24 cellular contexts compared by ENCODE assay signal in the genomic region with DNA sequence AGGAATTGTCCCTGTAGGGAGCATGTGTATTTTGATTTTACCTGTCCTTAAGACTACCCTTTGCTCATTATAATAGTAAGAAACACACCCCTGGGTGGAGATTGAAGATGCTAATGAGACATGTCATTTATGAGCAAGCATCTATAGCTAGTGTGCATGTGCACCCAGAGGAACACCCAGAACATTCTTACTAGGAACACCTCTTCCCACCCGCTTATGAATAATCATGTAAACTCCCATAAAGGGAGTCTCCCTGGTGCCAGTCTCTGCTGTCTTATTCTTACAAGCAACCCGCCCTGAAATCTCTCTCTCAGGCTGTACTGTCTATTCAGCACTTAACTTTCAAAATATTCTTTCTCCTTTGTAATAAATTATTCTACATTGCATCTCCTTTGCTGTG.
"Had no signal": no experiment of that assay in that cellular context is flagged by ENCODE, and none has a peak within 500 bp of the region (broad histone marks: within the 10 kb centered on the region; RNA-seq: fewer than 3 reads in every experiment).

No MANE protein-coding gene starts in this region.

- H3K9me3 ChIP-seq: ovary, right lobe of liver, sigmoid colon, stomach, thoracic aorta, thyroid gland, tibial nerve, upper lobe of left lung, vagina had no signal

- H3K27ac ChIP-seq: neural progenitor cell, ovary, parathyroid adenoma, psoas muscle, right lobe of liver, sigmoid colon, stomach, thoracic aorta, thyroid gland, tibial nerve, upper lobe of left lung, vagina had no signal

- H3K4me3 ChIP-seq: neural progenitor cell, ovary, psoas muscle, right lobe of liver, sigmoid colon, stomach, thoracic aorta, thyroid gland, tibial nerve, upper lobe of left lung, vagina had no signal

- DNase-seq: occipital lobe; ovary; posterior cingulate gyrus; psoas muscle; right cardiac atrium; right lobe of liver; sigmoid colon; small intestine; stimulated activated CD4-positive, alpha-beta T cell treated with anti-CD3 and anti-CD28 coated beads, Interleukin-15, amount 100 ng/mL, for 24 hours; stimulated activated CD4-positive, alpha-beta T cell treated with anti-CD3 and anti-CD28 coated beads, Interleukin-2, amount 100 ng/mL, for 24 hours; stimulated activated CD4-positive, alpha-beta T cell treated with anti-CD3 and anti-CD28 coated beads, Interleukin-2, amount 100 ng/mL, for 48 hours; stimulated activated CD4-positive, alpha-beta T cell treated with anti-CD3 and anti-CD28 coated beads, Interleukin-4, amount 100 ng/mL, for 24 hours; stimulated activated naive B cell treated with anti-CD40 and anti-IgM and Interleukin-4, amounts not matched to agents 10 μg/mL and 1 μg/mL and 100 μg/mL, for 72 hours; stimulated activated naive CD4-positive, alpha-beta T cell treated with Interleukin-2 at 50 U/mL for 16 hours; stomach; thyroid gland; trophoblast cell; upper lobe of left lung had no signal

- H3K4me1 ChIP-seq: neural progenitor cell, parathyroid adenoma, psoas muscle, right lobe of liver, sigmoid colon, stomach, thyroid gland, tibial nerve, upper lobe of left lung, vagina had no signal

- H3K9ac ChIP-seq: neural progenitor cell, parathyroid adenoma had no signal

- H2AFZ ChIP-seq: neural progenitor cell, parathyroid adenoma had no signal

- H3K79me2 ChIP-seq: parathyroid adenoma had no signal

- H3K4me2 ChIP-seq: neural progenitor cell had no signal

- H3K27me3 ChIP-seq: neural progenitor cell, ovary, right lobe of liver, sigmoid colon, stomach, thyroid gland, tibial nerve, upper lobe of left lung, vagina had no signal

- H3K36me3 ChIP-seq: neural progenitor cell, ovary, right lobe of liver, sigmoid colon, stomach, thoracic aorta, thyroid gland, tibial nerve, upper lobe of left lung, vagina had no signal

- ATAC-seq: psoas muscle; right cardiac atrium; right lobe of liver; stimulated activated effector memory CD8-positive, alpha-beta T cell treated with anti-CD3 and anti-CD28 coated beads, Interleukin-12 subunit alpha, Interleukin-12 subunit beta, amount 100 ng/mL, for 72 hours; stimulated activated naive B cell treated with anti-CD40 and anti-IgM and Interleukin-4, amounts not matched to agents 10 μg/mL and 1 μg/mL and 100 μg/mL, for 72 hours had no signal
